16 cellular contexts compared by ENCODE assay signal in genomic region chr6:131534654-131534956, GRCh38. TPM values are rescaled to one million over a fixed set of nuclear protein-coding genes. Genes with fewer than 3 reads are reported as not detected.
"Had no signal": no experiment of that assay in that cellular context is flagged by ENCODE, and none has a peak within 500 bp of the region (broad histone marks: within the 10 kb centered on the region; RNA-seq: fewer than 3 reads in every experiment).

No MANE protein-coding gene starts in this region.

- H3K27ac ChIP-seq: esophagus muscularis mucosa, tibial artery had no signal

- H3K4me1 ChIP-seq: esophagus muscularis mucosa, tibial artery had no signal

- H3K9me3 ChIP-seq: esophagus muscularis mucosa, tibial artery had no signal

- DNase-seq: activated CD4-positive, alpha-beta T cell treated with anti-CD3 and anti-CD28 coated beads for 36 hours; activated CD4-positive, alpha-beta T cell treated with anti-CD3 and anti-CD28 coated beads, Interleukin-2, amount 50 U/mL, for 48 hours; activated gamma-delta T cell treated with Interleukin-2 at 50 U/mL for 16 hours; activated naive CD8-positive, alpha-beta T cell treated with anti-CD3 and anti-CD28 coated beads for 36 hours; effector memory CD4-positive, alpha-beta T cell; occipital lobe; stimulated activated naive CD8-positive, alpha-beta T cell treated with anti-CD3 and anti-CD28 coated beads, Interleukin-15, Interleukin-2, amounts not matched to agents 100 U/mL and 50 U/mL, for 24 hours; tibial artery had no signal

- ATAC-seq: activated CD4-positive, alpha-beta T cell treated with anti-CD3 and anti-CD28 coated beads for 36 hours; stimulated activated naive CD8-positive, alpha-beta T cell treated with anti-CD3 and anti-CD28 coated beads, Interleukin-15, Interleukin-2, amounts not matched to agents 100 U/mL and 50 U/mL, for 24 hours had no signal

- H3K4me3 ChIP-seq: esophagus muscularis mucosa, tibial artery had no signal

- H3K36me3 ChIP-seq: esophagus muscularis mucosa, tibial artery had no signal

- H3K27ac Mint-ChIP-seq: activated CD4-positive, alpha-beta T cell treated with anti-CD3 and anti-CD28 coated beads for 36 hours; activated naive CD8-positive, alpha-beta T cell treated with anti-CD3 and anti-CD28 coated beads for 36 hours; activated T-helper 1 cell treated with anti-CD3 and anti-CD28 coated beads, Interleukin-12 subunit alpha, Interleukin-12 subunit beta, Interleukin-2, Interleukin-4 antibody, amounts not matched to agents 30 ng/mL and 10 ng/mL and 1 ng/mL, durations not matched to agents 14 hours and 24 hours and 36 hours; nephron; progenitor cell of endocrine pancreas had no signal

- H3K4me3 Mint-ChIP-seq: activated CD4-positive, alpha-beta T cell treated with anti-CD3 and anti-CD28 coated beads for 36 hours; activated naive CD8-positive, alpha-beta T cell treated with anti-CD3 and anti-CD28 coated beads for 36 hours; activated T-helper 1 cell treated with anti-CD3 and anti-CD28 coated beads, Interleukin-12 subunit alpha, Interleukin-12 subunit beta, Interleukin-2, Interleukin-4 antibody, amounts not matched to agents 30 ng/mL and 10 ng/mL and 1 ng/mL, durations not matched to agents 14 hours and 24 hours and 36 hours; nephron had no signal

- H3K36me3 Mint-ChIP-seq: immature natural killer cell had no signal

- H3K9me3 Mint-ChIP-seq: activated T-helper 1 cell treated with anti-CD3 and anti-CD28 coated beads, Interleukin-12 subunit alpha, Interleukin-12 subunit beta, Interleukin-2, Interleukin-4 antibody, amounts not matched to agents 30 ng/mL and 10 ng/mL and 1 ng/mL, durations not matched to agents 14 hours and 24 hours and 36 hours; immature natural killer cell; nephron had no signal

- H3K27me3 Mint-ChIP-seq: activated CD4-positive, alpha-beta T cell treated with anti-CD3 and anti-CD28 coated beads for 36 hours; activated naive CD8-positive, alpha-beta T cell treated with anti-CD3 and anti-CD28 coated beads for 36 hours; progenitor cell of endocrine pancreas had no signal

RNA-seq across cellular contexts. Expression of gene ARG1, which starts 38.4 kb away (rescaled TPM):
- total RNA-seq: activated CD4-positive, alpha-beta T cell treated with anti-CD3 and anti-CD28 coated beads for 36 hours; activated naive CD8-positive, alpha-beta T cell treated with anti-CD3 and anti-CD28 coated beads for 36 hours; activated T-helper 1 cell treated with anti-CD3 and anti-CD28 coated beads, Interleukin-12 subunit alpha, Interleukin-12 subunit beta, Interleukin-2, Interleukin-4 antibody, amounts not matched to agents 30 ng/mL and 10 ng/mL and 1 ng/mL, durations not matched to agents 14 hours and 24 hours and 36 hours; dermis blood vessel endothelial cell; endothelial cell of umbilical vein; progenitor cell of endocrine pancreas; T-helper 2 cell treated with Interferon-gamma antibody and Interleukin-4, amounts not matched to agents 100 ng/mL and 5 ng/mL, for 36 hours had no signal
- polyA plus RNA-seq: endothelial cell of umbilical vein, immature natural killer cell had no signal
